1 cellular context compared by ENCODE assay signal in genomic region chr17:78709688-78710290, GRCh38.
TF ChIP-seq lines count a peak whose summit lies in the region.

No MANE protein-coding gene starts in this region.

TF ChIP-seq in IMR-90, 13 proteins besides CTCF, POLR2A, EP300 and RAD21:
- TF ChIP-seq BHLHE40 (IDR thresholded peaks at IDR 0.05; ENCODE audit: low read depth, low read length) (no peak), FOS (IDR thresholded peaks at IDR 0.05; ENCODE audit: low read depth, low read length) (no peak), SMC3 (IDR thresholded peaks at IDR 0.05; ENCODE audit: low read depth, low read length) (no peak), MAZ (IDR thresholded peaks at IDR 0.05; ENCODE audit: borderline replicate concordance, low read depth, low read length) (no peak), MXI1 (IDR thresholded peaks at IDR 0.05; ENCODE audit: borderline replicate concordance, low read depth, low read length) (no peak), NFE2L2 (IDR thresholded peaks at IDR 0.05; ENCODE audit: low read depth, low read length) (no peak), MAFK (IDR thresholded peaks at IDR 0.05; ENCODE audit: low read depth, low read length) (no peak), CHD1 (IDR thresholded peaks at IDR 0.05; ENCODE audit: low read depth, low read length) (no peak), RFX5 (IDR thresholded peaks at IDR 0.05; ENCODE audit: low read depth, low read length) (no peak), CEBPB (IDR thresholded peaks at IDR 0.05; ENCODE audit: low read depth, low read length) (no peak), ELK1 (IDR thresholded peaks at IDR 0.05; ENCODE audit: borderline replicate concordance, low read depth, low read length) (no peak), RCOR1 (IDR thresholded peaks at IDR 0.05; ENCODE audit: insufficient replicate concordance, low read length) (no peak)
- TF ChIP-seq, protein P1, sequence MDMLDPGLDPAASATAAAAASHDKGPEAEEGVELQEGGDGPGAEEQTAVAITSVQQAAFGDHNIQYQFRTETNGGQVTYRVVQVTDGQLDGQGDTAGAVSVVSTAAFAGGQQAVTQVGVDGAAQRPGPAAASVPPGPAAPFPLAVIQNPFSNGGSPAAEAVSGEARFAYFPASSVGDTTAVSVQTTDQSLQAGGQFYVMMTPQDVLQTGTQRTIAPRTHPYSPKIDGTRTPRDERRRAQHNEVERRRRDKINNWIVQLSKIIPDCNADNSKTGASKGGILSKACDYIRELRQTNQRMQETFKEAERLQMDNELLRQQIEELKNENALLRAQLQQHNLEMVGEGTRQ (IDR thresholded peaks at IDR 0.05; ENCODE audit: low read depth, low read length), result no peak
